Comparison of ENCODE assay signal across 1 cellular context in the genomic region with DNA sequence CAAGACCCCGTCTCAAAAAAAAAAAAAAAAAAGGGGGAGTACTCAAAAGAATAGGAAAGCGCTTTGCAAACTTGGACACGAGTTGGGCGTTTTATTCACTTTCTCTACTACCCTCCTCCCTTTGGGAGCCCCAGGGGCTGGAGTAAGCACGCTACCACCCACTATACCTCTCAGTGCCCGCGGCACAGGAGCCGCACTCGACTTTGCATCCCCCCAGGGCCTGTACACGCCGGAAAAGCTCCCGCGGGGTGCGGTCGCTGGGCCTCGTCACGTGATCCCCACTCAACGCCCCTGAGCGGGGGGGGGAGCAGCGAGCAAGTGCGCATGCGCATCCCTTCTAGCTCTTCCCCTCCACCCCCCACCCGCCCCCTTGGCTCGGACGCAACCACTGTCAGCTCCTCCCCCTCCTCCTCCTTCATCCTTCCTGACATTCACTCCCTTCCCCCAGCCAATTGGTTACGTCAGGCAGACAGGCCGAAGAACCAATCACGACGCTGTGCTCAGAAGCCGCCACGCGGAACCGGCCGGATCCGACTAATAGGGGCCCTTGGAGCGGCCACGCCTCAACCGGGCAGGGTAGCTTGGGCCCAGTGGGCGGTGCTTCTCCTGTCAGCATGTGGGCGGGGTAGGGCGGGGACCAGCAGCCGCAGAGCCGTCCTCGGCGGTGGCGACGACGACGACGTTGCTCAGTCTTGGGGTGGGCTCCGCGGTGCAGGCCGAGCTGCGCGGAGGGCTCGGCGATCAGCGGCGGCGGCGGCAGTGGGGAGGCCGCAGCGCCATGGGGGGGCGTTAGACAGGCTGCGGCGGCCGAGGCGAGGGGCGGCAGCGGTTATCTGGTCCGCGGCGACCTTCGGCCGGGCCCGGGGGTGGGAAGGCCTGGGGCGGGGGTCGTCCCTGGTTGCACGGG.
A peak's percentile ranks its signal among the peaks of the same experiment; 100 is the strongest.
TF ChIP-seq lines count a peak whose summit lies in the region.

Gene HAPSTR1 (plus strand): TSS at position 685 of the 907 bp plus-strand sequence. CDS start 401 bp downstream, outside the sequence.

TF ChIP-seq in GM12878, 131 proteins besides CTCF, POLR2A, EP300 and RAD21 (continued from another document and continues in another):
- no peak for TF ChIP-seq ZBTB40 (IDR thresholded peaks at IDR 0.05; ENCODE audit: borderline replicate concordance)
- peak; percentile 56; the same call in 1 of the 2 replicates for TF ChIP-seq TCF12 (IDR thresholded peaks at IDR 0.05; ENCODE audit: low read depth, low read length)
- TF ChIP-seq RBBP5 (conservative IDR thresholded peaks at IDR 0.05): no peak
- TF ChIP-seq TARDBP (IDR thresholded peaks at IDR 0.05; ENCODE audit: borderline replicate concordance): no peak
- TF ChIP-seq CHD4 (IDR thresholded peaks at IDR 0.05): no peak
- no peak for TF ChIP-seq IKZF1 (conservative IDR thresholded peaks at IDR 0.05)
- TF ChIP-seq RFX5 (IDR thresholded peaks at IDR 0.05; ENCODE audit: low read depth, low read length): peak; percentile 90
- no peak for TF ChIP-seq IKZF2 (IDR thresholded peaks at IDR 0.05)
- TF ChIP-seq RELB (IDR thresholded peaks at IDR 0.05; ENCODE audit: low read depth): no peak
- TF ChIP-seq, protein P1, sequence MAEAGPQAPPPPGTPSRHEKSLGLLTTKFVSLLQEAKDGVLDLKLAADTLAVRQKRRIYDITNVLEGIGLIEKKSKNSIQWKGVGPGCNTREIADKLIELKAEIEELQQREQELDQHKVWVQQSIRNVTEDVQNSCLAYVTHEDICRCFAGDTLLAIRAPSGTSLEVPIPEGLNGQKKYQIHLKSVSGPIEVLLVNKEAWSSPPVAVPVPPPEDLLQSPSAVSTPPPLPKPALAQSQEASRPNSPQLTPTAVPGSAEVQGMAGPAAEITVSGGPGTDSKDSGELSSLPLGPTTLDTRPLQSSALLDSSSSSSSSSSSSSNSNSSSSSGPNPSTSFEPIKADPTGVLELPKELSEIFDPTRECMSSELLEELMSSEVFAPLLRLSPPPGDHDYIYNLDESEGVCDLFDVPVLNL (IDR thresholded peaks at IDR 0.05; ENCODE audit: low read depth, low read length): no peak
- TF ChIP-seq ZNF274 (IDR thresholded peaks at IDR 0.05; ENCODE audit: insufficient read depth, insufficient read length): no peak
- TF ChIP-seq ETV6 (conservative IDR thresholded peaks at IDR 0.05 in 1 of 2, IDR thresholded peaks at IDR 0.05 in 1 of 2; ENCODE audit: borderline replicate concordance in 1 of 2, low read depth in 1 of 2): no peak
- TF ChIP-seq CHD2 (IDR thresholded peaks at IDR 0.05; ENCODE audit: borderline replicate concordance, low read depth, low read length): peak; percentile 97
- TF ChIP-seq, protein P2, sequence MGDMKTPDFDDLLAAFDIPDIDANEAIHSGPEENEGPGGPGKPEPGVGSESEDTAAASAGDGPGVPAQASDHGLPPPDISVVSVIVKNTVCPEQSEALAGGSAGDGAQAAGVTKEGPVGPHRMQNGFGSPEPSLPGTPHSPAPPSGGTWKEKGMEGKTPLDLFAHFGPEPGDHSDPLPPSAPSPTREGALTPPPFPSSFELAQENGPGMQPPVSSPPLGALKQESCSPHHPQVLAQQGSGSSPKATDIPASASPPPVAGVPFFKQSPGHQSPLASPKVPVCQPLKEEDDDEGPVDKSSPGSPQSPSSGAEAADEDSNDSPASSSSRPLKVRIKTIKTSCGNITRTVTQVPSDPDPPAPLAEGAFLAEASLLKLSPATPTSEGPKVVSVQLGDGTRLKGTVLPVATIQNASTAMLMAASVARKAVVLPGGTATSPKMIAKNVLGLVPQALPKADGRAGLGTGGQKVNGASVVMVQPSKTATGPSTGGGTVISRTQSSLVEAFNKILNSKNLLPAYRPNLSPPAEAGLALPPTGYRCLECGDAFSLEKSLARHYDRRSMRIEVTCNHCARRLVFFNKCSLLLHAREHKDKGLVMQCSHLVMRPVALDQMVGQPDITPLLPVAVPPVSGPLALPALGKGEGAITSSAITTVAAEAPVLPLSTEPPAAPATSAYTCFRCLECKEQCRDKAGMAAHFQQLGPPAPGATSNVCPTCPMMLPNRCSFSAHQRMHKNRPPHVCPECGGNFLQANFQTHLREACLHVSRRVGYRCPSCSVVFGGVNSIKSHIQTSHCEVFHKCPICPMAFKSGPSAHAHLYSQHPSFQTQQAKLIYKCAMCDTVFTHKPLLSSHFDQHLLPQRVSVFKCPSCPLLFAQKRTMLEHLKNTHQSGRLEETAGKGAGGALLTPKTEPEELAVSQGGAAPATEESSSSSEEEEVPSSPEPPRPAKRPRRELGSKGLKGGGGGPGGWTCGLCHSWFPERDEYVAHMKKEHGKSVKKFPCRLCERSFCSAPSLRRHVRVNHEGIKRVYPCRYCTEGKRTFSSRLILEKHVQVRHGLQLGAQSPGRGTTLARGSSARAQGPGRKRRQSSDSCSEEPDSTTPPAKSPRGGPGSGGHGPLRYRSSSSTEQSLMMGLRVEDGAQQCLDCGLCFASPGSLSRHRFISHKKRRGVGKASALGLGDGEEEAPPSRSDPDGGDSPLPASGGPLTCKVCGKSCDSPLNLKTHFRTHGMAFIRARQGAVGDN (IDR thresholded peaks at IDR 0.05): peak; percentile 68
- no peak for TF ChIP-seq CBX3 (IDR thresholded peaks at IDR 0.05; ENCODE audit: borderline replicate concordance, low read depth)
- TF ChIP-seq STAT3 (IDR thresholded peaks at IDR 0.05; ENCODE audit: low read depth, low read length): no peak
- TF ChIP-seq, protein P3, sequence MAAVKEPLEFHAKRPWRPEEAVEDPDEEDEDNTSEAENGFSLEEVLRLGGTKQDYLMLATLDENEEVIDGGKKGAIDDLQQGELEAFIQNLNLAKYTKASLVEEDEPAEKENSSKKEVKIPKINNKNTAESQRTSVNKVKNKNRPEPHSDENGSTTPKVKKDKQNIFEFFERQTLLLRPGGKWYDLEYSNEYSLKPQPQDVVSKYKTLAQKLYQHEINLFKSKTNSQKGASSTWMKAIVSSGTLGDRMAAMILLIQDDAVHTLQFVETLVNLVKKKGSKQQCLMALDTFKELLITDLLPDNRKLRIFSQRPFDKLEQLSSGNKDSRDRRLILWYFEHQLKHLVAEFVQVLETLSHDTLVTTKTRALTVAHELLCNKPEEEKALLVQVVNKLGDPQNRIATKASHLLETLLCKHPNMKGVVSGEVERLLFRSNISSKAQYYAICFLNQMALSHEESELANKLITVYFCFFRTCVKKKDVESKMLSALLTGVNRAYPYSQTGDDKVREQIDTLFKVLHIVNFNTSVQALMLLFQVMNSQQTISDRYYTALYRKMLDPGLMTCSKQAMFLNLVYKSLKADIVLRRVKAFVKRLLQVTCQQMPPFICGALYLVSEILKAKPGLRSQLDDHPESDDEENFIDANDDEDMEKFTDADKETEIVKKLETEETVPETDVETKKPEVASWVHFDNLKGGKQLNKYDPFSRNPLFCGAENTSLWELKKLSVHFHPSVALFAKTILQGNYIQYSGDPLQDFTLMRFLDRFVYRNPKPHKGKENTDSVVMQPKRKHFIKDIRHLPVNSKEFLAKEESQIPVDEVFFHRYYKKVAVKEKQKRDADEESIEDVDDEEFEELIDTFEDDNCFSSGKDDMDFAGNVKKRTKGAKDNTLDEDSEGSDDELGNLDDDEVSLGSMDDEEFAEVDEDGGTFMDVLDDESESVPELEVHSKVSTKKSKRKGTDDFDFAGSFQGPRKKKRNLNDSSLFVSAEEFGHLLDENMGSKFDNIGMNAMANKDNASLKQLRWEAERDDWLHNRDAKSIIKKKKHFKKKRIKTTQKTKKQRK (IDR thresholded peaks at IDR 0.05; ENCODE audit: low read depth, low read length): peak; percentile 41; the same call in 1 of the 2 replicates
- no peak for TF ChIP-seq PAX8 (IDR thresholded peaks at IDR 0.05)
- no peak for TF ChIP-seq RELA (IDR thresholded peaks at IDR 0.05; ENCODE audit: borderline replicate concordance, partially characterized antibody)
- TF ChIP-seq, protein P4, sequence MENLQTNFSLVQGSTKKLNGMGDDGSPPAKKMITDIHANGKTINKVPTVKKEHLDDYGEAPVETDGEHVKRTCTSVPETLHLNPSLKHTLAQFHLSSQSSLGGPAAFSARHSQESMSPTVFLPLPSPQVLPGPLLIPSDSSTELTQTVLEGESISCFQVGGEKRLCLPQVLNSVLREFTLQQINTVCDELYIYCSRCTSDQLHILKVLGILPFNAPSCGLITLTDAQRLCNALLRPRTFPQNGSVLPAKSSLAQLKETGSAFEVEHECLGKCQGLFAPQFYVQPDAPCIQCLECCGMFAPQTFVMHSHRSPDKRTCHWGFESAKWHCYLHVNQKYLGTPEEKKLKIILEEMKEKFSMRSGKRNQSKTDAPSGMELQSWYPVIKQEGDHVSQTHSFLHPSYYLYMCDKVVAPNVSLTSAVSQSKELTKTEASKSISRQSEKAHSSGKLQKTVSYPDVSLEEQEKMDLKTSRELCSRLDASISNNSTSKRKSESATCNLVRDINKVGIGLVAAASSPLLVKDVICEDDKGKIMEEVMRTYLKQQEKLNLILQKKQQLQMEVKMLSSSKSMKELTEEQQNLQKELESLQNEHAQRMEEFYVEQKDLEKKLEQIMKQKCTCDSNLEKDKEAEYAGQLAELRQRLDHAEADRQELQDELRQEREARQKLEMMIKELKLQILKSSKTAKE (IDR thresholded peaks at IDR 0.05; ENCODE audit: low read depth, poor library complexity, severe bottlenecking): no peak
- TF ChIP-seq CHD1 (IDR thresholded peaks at IDR 0.05; ENCODE audit: low read depth, low read length): no peak; the same call in 1 of the 2 replicates
- TF ChIP-seq TCF7 (IDR thresholded peaks at IDR 0.05; ENCODE audit: borderline replicate concordance): no peak
- TF ChIP-seq EED (IDR thresholded peaks at IDR 0.05; ENCODE audit: low read depth): no peak
- no peak for TF ChIP-seq E2F8 (IDR thresholded peaks at IDR 0.05; ENCODE audit: low read depth, partially characterized antibody)
